ENCODE assay signal across 16 cellular contexts in genomic region chr15:23033979-23034378, GRCh38. TPM values are rescaled to one million over a fixed set of nuclear protein-coding genes. Genes with fewer than 3 reads are reported as not detected.
DNase-seq lines count a peak whose midpoint lies in the region; ATAC-seq and TF ChIP-seq lines count a peak whose summit lies in the region.
"Had no signal": no experiment of that assay in that cellular context is flagged by ENCODE, and none has a peak within 500 bp of the region (broad histone marks: within the 10 kb centered on the region; RNA-seq: fewer than 3 reads in every experiment).

No MANE protein-coding gene starts in this region.

- H3K4me1 ChIP-seq in mesendoderm (ENCODE audit: control insufficient read depth, low read depth, low read length), result no peaks in the 10 kb centered on the region

- H3K27ac ChIP-seq in VCaP (peak overlapping the region; percentile 47), mesendoderm (ENCODE audit: low read depth, low read length) (no peak overlapping the region)
- H3K27ac ChIP-seq: BLaER1 treated with 17β-estradiol and CSF1 and Interleukin-3, amounts not matched to agents 10 nM and 100 nM; HL-60 had no signal

- ATAC-seq in HG03521 (IDR thresholded peaks at IDR 0.05; ENCODE audit: unreplicated experiment), result no peak
- ATAC-seq: K562 had no signal

- H3K18ac ChIP-seq in mesendoderm (ENCODE audit: low read length), result no peak overlapping the region

- H3K9ac ChIP-seq in mesendoderm (ENCODE audit: low read length), result no peak overlapping the region
- H3K9ac ChIP-seq: BLaER1 treated with 17β-estradiol and CSF1 and Interleukin-3, amounts not matched to agents 10 nM and 100 nM had no signal

- H3K27me3 ChIP-seq in H7 (ENCODE audit: control insufficient read depth, insufficient read depth, low read length) (no peaks in the 10 kb centered on the region), mesendoderm (ENCODE audit: insufficient read depth, low read length, poor library complexity) (no peaks in the 10 kb centered on the region)
- H3K27me3 ChIP-seq: BLaER1 treated with 17β-estradiol and CSF1 and Interleukin-3, amounts not matched to agents 10 nM and 100 nM had no signal

- no peak overlapping the region for H2AK5ac ChIP-seq in mesendoderm (ENCODE audit: low read length)

- TF ChIP-seq CTCF in VCaP (conservative IDR thresholded peaks at IDR 0.05), result no peak

- H3K56ac ChIP-seq in mesendoderm (ENCODE audit: low read length), result no peak overlapping the region

- WGBS in mesendoderm (ENCODE audit: extremely low coverage, insufficient coverage, low lambda C conversion rate), result no CpG with 5 or more reads among the region's 2 CpGs

- no peak overlapping the region for H4K5ac ChIP-seq in mesendoderm (ENCODE audit: low read length)

- DNase-seq in NCI-H510A treated with DMSO at 0.1 percent for 48 hours (lab: John Stamatoyannopoulos, UW) (peak; percentile 16), NCI-H510A (lab: John Stamatoyannopoulos, UW) (no peak), DMS53 (lab: John Stamatoyannopoulos, UW) (peak; percentile 76), H7 (no peak), mesendoderm (no peak)
- DNase-seq: ACHN; CD4-positive, alpha-beta T cell; DMS153; GF-D8; HCEC 1CT; HFFc6 had no signal

- H3K4me2 ChIP-seq in mesendoderm (ENCODE audit: low read length), result no peak overlapping the region
- H3K4me2 ChIP-seq: BLaER1 treated with 17β-estradiol and CSF1 and Interleukin-3, amounts not matched to agents 10 nM and 100 nM had no signal

- H3K36me3 ChIP-seq in H7 (replicated peaks; ENCODE audit: control insufficient read depth, insufficient read depth, low read length), result peaks cover 4% of the 10 kb centered on the region
- no peaks in the 10 kb centered on the region for H3K36me3 ChIP-seq in mesendoderm (ENCODE audit: control insufficient read depth, insufficient read depth, low read length)

- H2BK5ac ChIP-seq in mesendoderm (ENCODE audit: low read length), result no peak overlapping the region

- no peak overlapping the region for H3K23ac ChIP-seq in mesendoderm (ENCODE audit: low read length)

- H3K4me3 ChIP-seq in H7 (ENCODE audit: insufficient read depth, low read depth, low read length), result no peak overlapping the region
- H3K4me3 ChIP-seq in mesendoderm (ENCODE audit: low read length), result no peak overlapping the region
- H3K4me3 ChIP-seq: BLaER1 treated with 17β-estradiol and CSF1 and Interleukin-3, amounts not matched to agents 10 nM and 100 nM; K562 had no signal

- peaks cover 7% of the 10 kb centered on the region for H3K79me1 ChIP-seq in mesendoderm (ENCODE audit: low read length)

- no peak overlapping the region for H2BK120ac ChIP-seq in mesendoderm (ENCODE audit: low read depth, low read length)

- no peak overlapping the region for H3K4ac ChIP-seq in mesendoderm (ENCODE audit: low read depth, low read length)

- H4K8ac ChIP-seq in mesendoderm (ENCODE audit: low read depth, low read length), result no peak overlapping the region

- no peak overlapping the region for H2BK15ac ChIP-seq in mesendoderm (replicated peaks; ENCODE audit: low read depth)

- H3K79me2 ChIP-seq in mesendoderm (ENCODE audit: control insufficient read depth, insufficient read depth, low read length), result no peaks in the 10 kb centered on the region

RNA-seq across cellular contexts. Expression of gene TUBGCP5, which starts 5.4 kb away (rescaled TPM):
- total RNA-seq in H7 (2014; rRNA removed; shearing (Covaris generic)), result 19.2 and 26.1 TPM in 2 replicates
- 14.1 TPM for polyA plus RNA-seq in mesendoderm (2013, experiment 1 of 2)
- 13.3 TPM for polyA plus RNA-seq in mesendoderm (2013, experiment 2 of 2)

RNA-seq across cellular contexts. Expression of gene CYFIP1, which starts 53.8 kb away (rescaled TPM):
- total RNA-seq in H7 (2014; rRNA removed; shearing (Covaris generic)), result 84.2 and 85.7 TPM in 2 replicates
- 41.4 TPM for polyA plus RNA-seq in mesendoderm (2013, experiment 1 of 2)
- polyA plus RNA-seq in mesendoderm (2013, experiment 2 of 2), result 43.9 TPM

Comparison
In these comparisons a context has a peak if more than half of its experiments do, and no peak if none do; other contexts are left out.
1. DNase-seq: peak in NCI-H510A treated with DMSO at 0.1 percent for 48 hours (single experiment) and DMS53 (single experiment); none in NCI-H510A (single experiment), H7 (single experiment) and mesendoderm (single experiment).